In the genomic region with DNA sequence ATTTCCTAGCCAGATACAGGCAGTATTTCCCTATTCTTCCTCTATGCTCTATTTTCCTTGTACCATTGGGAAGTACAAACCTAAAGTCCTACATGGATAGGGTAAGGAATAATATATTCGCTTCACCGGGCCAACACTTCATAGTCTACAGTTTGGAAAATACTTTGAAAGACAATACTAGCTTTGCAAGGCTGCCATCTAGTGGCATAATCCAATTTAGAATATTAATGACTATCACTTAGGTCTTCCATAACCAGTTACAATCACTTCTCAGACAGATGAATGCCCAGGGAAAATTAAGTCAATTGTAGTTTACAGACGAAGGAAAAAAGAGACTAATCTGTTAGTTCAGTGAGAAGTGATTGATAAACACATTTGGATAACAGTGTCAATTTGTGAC, we compare ENCODE assay signal across 8 cellular contexts.
A peak's percentile ranks its signal among the peaks of the same experiment; 100 is the strongest.
DNase-seq lines count a peak whose midpoint lies in the region; ATAC-seq and FAIRE-seq lines count a peak whose summit lies in the region.

No MANE protein-coding gene starts in this region.

- no peaks in the 10 kb centered on the region for H3K36me3 Mint-ChIP-seq in activated T-cell treated with anti-CD3 and anti-CD28 coated beads, Interleukin-2, amount 50 U/mL, for 4 hours (ENCODE audit: insufficient read depth)

- H3K27me3 Mint-ChIP-seq in activated T-cell treated with anti-CD3 and anti-CD28 coated beads, Interleukin-2, amount 50 U/mL, for 4 hours (ENCODE audit: low read depth), result no peaks in the 10 kb centered on the region

- ATAC-seq in HG03342 (IDR thresholded peaks at IDR 0.05; ENCODE audit: unreplicated experiment) (peak; percentile 75), HG02571 (IDR thresholded peaks at IDR 0.05; ENCODE audit: unreplicated experiment) (no peak)
- no peak for ATAC-seq in activated T-cell treated with anti-CD3 and anti-CD28 coated beads, Interleukin-2, amount 50 U/mL, for 4 hours

- DNase-seq in NCI-H2196 (lab: John Stamatoyannopoulos, UW; ENCODE audit: unreplicated experiment), result peak; percentile 40
- DNase-seq in NCI-H2196 treated with DMSO at 0.1 percent for 48 hours (lab: John Stamatoyannopoulos, UW; ENCODE audit: unreplicated experiment), result no peak
- DNase-seq in SK-N-DZ (ENCODE audit: low spot score), result peak; percentile 13
- peak; percentile 25 for DNase-seq in glomerular visceral epithelial cell (ENCODE audit: extremely low spot score)
- peak; percentile 1 for DNase-seq in urothelium cell line (ENCODE audit: low spot score)
- DNase-seq in activated T-cell treated with anti-CD3 and anti-CD28 coated beads, Interleukin-2, amount 50 U/mL, for 4 hours, result no peak

- no peak overlapping the region for H3K4me3 Mint-ChIP-seq in activated T-cell treated with anti-CD3 and anti-CD28 coated beads, Interleukin-2, amount 50 U/mL, for 4 hours

- FAIRE-seq in urothelium cell line (lab: Jason Lieb, UNC), result no peak

- no peaks in the 10 kb centered on the region for H3K4me1 Mint-ChIP-seq in activated T-cell treated with anti-CD3 and anti-CD28 coated beads, Interleukin-2, amount 50 U/mL, for 4 hours (ENCODE audit: low read depth)

- H3K9me3 Mint-ChIP-seq in activated T-cell treated with anti-CD3 and anti-CD28 coated beads, Interleukin-2, amount 50 U/mL, for 4 hours, result no peaks in the 10 kb centered on the region

Comparison
In these comparisons a context has a peak if more than half of its experiments do, and no peak if none do; other contexts are left out.
1. DNase-seq: peak in NCI-H2196 (single experiment), SK-N-DZ (single experiment), glomerular visceral epithelial cell (single experiment) and urothelium cell line (single experiment); none in NCI-H2196 treated with DMSO at 0.1 percent for 48 hours (single experiment) and activated T-cell treated with anti-CD3 and anti-CD28 coated beads, Interleukin-2, amount 50 U/mL, for 4 hours (single experiment).